In genomic region chr4:31649878-31650277, GRCh38 we compare ENCODE assay signal across 25 cellular contexts.
"Had no signal": no experiment of that assay in that cellular context is flagged by ENCODE, and none has a peak within 500 bp of the region (broad histone marks: within the 10 kb centered on the region; RNA-seq: fewer than 3 reads in every experiment).

No MANE protein-coding gene starts in this region.

- H3K27ac ChIP-seq: left lung, lower lobe of right lung, ovary, prostate gland, skin epidermis, spleen, tibial nerve, uterus had no signal

- H3K36me3 Mint-ChIP-seq: naive B cell; stimulated activated effector memory CD8-positive, alpha-beta T cell treated with anti-CD3 and anti-CD28 coated beads, Interleukin-12 subunit alpha, Interleukin-12 subunit beta, amount 100 ng/mL, for 72 hours; type B pancreatic cell had no signal

- H3K27ac Mint-ChIP-seq: naive B cell; natural killer cell treated with Interleukin-12 subunit alpha and Interleukin-12 subunit beta and Interleukin-15 and Interleukin-18, amount 100 ng/mL, for 72 hours; stimulated activated effector memory CD8-positive, alpha-beta T cell treated with anti-CD3 and anti-CD28 coated beads, Interleukin-12 subunit alpha, Interleukin-12 subunit beta, amount 100 ng/mL, for 72 hours; stimulated activated naive CD8-positive, alpha-beta T cell treated with anti-CD3 and anti-CD28 coated beads, Interleukin-15, amount 100 ng/mL, for 72 hours; type B pancreatic cell had no signal

- H3K4me3 Mint-ChIP-seq: naive B cell; natural killer cell treated with Interleukin-12 subunit alpha and Interleukin-12 subunit beta and Interleukin-15 and Interleukin-18, amount 100 ng/mL, for 72 hours; stimulated activated effector memory CD8-positive, alpha-beta T cell treated with anti-CD3 and anti-CD28 coated beads, Interleukin-12 subunit alpha, Interleukin-12 subunit beta, amount 100 ng/mL, for 72 hours; stimulated activated naive CD8-positive, alpha-beta T cell treated with anti-CD3 and anti-CD28 coated beads, Interleukin-15, amount 100 ng/mL, for 72 hours; type B pancreatic cell had no signal

- H3K4me3 ChIP-seq: left lung, lower lobe of right lung, ovary, prostate gland, skin epidermis, spleen, tibial nerve, uterus had no signal

- ATAC-seq: left colon; left lung; lower lobe of right lung; natural killer cell treated with Interleukin-12 subunit alpha and Interleukin-12 subunit beta and Interleukin-15 and Interleukin-18, amount 100 ng/mL, for 72 hours; right cardiac atrium; sciatic nerve; stimulated activated effector memory CD8-positive, alpha-beta T cell treated with anti-CD3 and anti-CD28 coated beads, Interleukin-12 subunit alpha, Interleukin-12 subunit beta, amount 100 ng/mL, for 72 hours; stimulated activated naive CD8-positive, alpha-beta T cell treated with anti-CD3 and anti-CD28 coated beads, Interleukin-15, amount 100 ng/mL, for 72 hours had no signal

- H3K4me1 ChIP-seq: left lung, lower lobe of right lung, prostate gland, spleen, tibial nerve, uterus had no signal

- FAIRE-seq: keratinocyte had no signal

- H3K9me3 ChIP-seq: lower lobe of right lung, ovary, prostate gland, tibial nerve, uterus had no signal

- H3K27me3 Mint-ChIP-seq: naive B cell; natural killer cell treated with Interleukin-12 subunit alpha and Interleukin-12 subunit beta and Interleukin-15 and Interleukin-18, amount 100 ng/mL, for 72 hours; stimulated activated naive CD8-positive, alpha-beta T cell treated with anti-CD3 and anti-CD28 coated beads, Interleukin-15, amount 100 ng/mL, for 72 hours; type B pancreatic cell had no signal

- H3K4me1 Mint-ChIP-seq: naive B cell; stimulated activated effector memory CD8-positive, alpha-beta T cell treated with anti-CD3 and anti-CD28 coated beads, Interleukin-12 subunit alpha, Interleukin-12 subunit beta, amount 100 ng/mL, for 72 hours; stimulated activated naive CD8-positive, alpha-beta T cell treated with anti-CD3 and anti-CD28 coated beads, Interleukin-15, amount 100 ng/mL, for 72 hours had no signal

- DNase-seq: hippocampal formation; left colon; left lung; lower lobe of right lung; mammary epithelial cell; mesenchymal stem cell; naive B cell; ovary; posterior cingulate gyrus; retina; right cardiac atrium; spleen; stimulated activated CD4-positive, alpha-beta T cell treated with anti-CD3 and anti-CD28 coated beads, Interleukin-4, amount 100 ng/mL, for 24 hours; stimulated activated naive CD4-positive, alpha-beta T cell treated with Interleukin-2 at 50 U/mL for 16 hours; stimulated activated naive CD8-positive, alpha-beta T cell treated with anti-CD3 and anti-CD28 coated beads, Interleukin-15, amount 100 ng/mL, for 72 hours; substantia nigra; uterus had no signal

- H3K36me3 ChIP-seq: left lung, lower lobe of right lung, ovary, prostate gland, spleen, tibial nerve, uterus had no signal

- H3K27me3 ChIP-seq: left lung, ovary, spleen, tibial nerve, uterus had no signal
